15 cellular contexts compared by ENCODE assay signal in the genomic region with DNA sequence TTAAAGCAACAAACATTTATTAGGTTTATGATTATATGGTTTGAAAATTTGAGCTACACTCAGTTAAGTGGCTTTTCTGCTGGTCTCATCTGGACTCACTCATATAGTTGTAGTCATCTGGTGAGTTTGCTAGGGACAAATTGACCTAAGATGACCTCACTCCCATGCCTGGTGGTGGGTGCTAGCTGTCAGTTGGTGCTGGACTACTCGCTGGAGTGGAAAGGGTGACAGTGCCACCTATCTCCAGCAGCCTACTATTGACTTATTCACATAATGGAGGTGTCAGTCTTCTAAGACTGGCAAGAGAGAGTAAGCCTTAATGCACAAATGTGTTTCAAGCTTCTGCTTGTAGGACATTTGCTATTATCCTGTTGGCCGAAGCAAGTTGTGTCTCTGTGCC.
DNase-seq lines count a peak whose midpoint lies in the region; ATAC-seq, FAIRE-seq and TF ChIP-seq lines count a peak whose summit lies in the region.
"Had no signal": no experiment of that assay in that cellular context is flagged by ENCODE, and none has a peak within 500 bp of the region (broad histone marks: within the 10 kb centered on the region; RNA-seq: fewer than 3 reads in every experiment).

No MANE protein-coding gene starts in this region.

- BruUV-seq in GM12878 (replicated peaks; lab: Mats Ljungman, UMichigan) = no TSS peak

- TF ChIP-seq POLR2A in GM12891 (IDR thresholded peaks at IDR 0.05; ENCODE audit: low read depth, low read length) (no peak), GM12878 (IDR thresholded peaks at IDR 0.05; ENCODE audit: low read depth, low read length) (no peak)

- ATAC-seq in GM12878 (peak; percentile 83), GM18498 (IDR thresholded peaks at IDR 0.05; ENCODE audit: unreplicated experiment) (no peak), mucosa of descending colon (no peak), GM19328 (IDR thresholded peaks at IDR 0.05; ENCODE audit: unreplicated experiment) (no peak)
- ATAC-seq: activated CD4-positive, CD25-positive, alpha-beta regulatory T cell treated with anti-CD3 and anti-CD28 coated beads, Interleukin-2, amount 50 U/mL, for 24 hours had no signal

- POLR2A ChIA-PET in GM12878 (lab: Charles Lee) = no interaction called here

- no peak for TF ChIP-seq RAD21 in GM12878 (IDR thresholded peaks at IDR 0.05; ENCODE audit: insufficient read depth, low read depth, low read length)

- CTCF ChIA-PET in GM12878 (lab: Yijun Ruan, JAX) = interaction anchor here (0.7 to 0.9 kb wide), 3 partner anchors 14 to 215 kb away, joined by 3 read pairs; no protein-coding TSS in a partner anchor

- no peak for TF ChIP-seq EP300 in GM12878 (IDR thresholded peaks at IDR 0.05; ENCODE audit: borderline replicate concordance in 1 of 2, control insufficient read depth in 1 of 2, low read depth in 2 of 2, low read length in 2 of 2)

- no peak overlapping the region for H3K9ac ChIP-seq in MM.1S (ENCODE audit: low read length)
- H3K9ac ChIP-seq in GM12878 (ENCODE audit: control insufficient read depth, insufficient read depth, low read length) = no peak overlapping the region
- H3K9ac ChIP-seq: BLaER1 had no signal

- in situ Hi-C loops in GM12878 (cut with MboI) = no loop called here

- H3K9me3 ChIP-seq in MM.1S (replicated peaks; ENCODE audit: insufficient read depth, low read length) = no peaks in the 10 kb centered on the region
- H3K9me3 ChIP-seq in GM12878 (replicated peaks; ENCODE audit: control insufficient read depth, insufficient read depth, low read length) = no peaks in the 10 kb centered on the region
- H3K9me3 ChIP-seq in mucosa of descending colon = no peaks in the 10 kb centered on the region
- H3K9me3 ChIP-seq: HAP-1 had no signal

- H3K27ac ChIP-seq in 22Rv1 (no peak overlapping the region), MM.1S (ENCODE audit: low read length) (no peak overlapping the region), GM12878 (ENCODE audit: control insufficient read depth, insufficient read depth) (no peak overlapping the region)
- H3K27ac ChIP-seq: BLaER1 had no signal

- peaks cover 7% of the 10 kb centered on the region; the same call in 1 of the 2 replicates for H3K4me1 ChIP-seq in MM.1S (ENCODE audit: low read length)
- H3K4me1 ChIP-seq in GM12878 (ENCODE audit: control insufficient read depth, insufficient read depth, low read length) = no peaks in the 10 kb centered on the region; the same call in 1 of the 2 replicates
- H3K4me1 ChIP-seq in mucosa of descending colon (ENCODE audit: low read depth) = no peaks in the 10 kb centered on the region
- H3K4me1 ChIP-seq: BLaER1, HAP-1 had no signal

- H3K4me2 ChIP-seq in MM.1S (ENCODE audit: low read depth, low read length) (no peak overlapping the region), GM12878 (ENCODE audit: control insufficient read depth, insufficient read depth) (no peak overlapping the region)
- H3K4me2 ChIP-seq: BLaER1 had no signal

- WGBS in GM12878 (ENCODE audit: insufficient coverage, insufficient replicate concordance, low lambda C conversion rate, missing lambda C conversion rate) = 6% methylated on average over 2 of the region's 2 CpGs

- H3K9me2 ChIP-seq in MM.1S (replicated peaks; ENCODE audit: insufficient read depth, low read length) = no peaks in the 10 kb centered on the region

- H2AFZ ChIP-seq in MM.1S (ENCODE audit: low read length) (no peak overlapping the region), GM12878 (ENCODE audit: control insufficient read depth, low read depth, low read length) (no peak overlapping the region)

- FAIRE-seq in GM12891 (lab: Jason Lieb, UNC) = peak; percentile 67
- FAIRE-seq in GM12878 (lab: Jason Lieb, UNC) = no peak

- RAD21 ChIA-PET in GM12878 (lab: Charles Lee; ENCODE audit: unreplicated experiment) = interaction anchor here (1.3 kb wide), 1 partner anchor 9 kb away, joined by 4 read pairs; no protein-coding TSS in a partner anchor

- TF ChIP-seq CTCF in 22Rv1 (IDR thresholded peaks at IDR 0.05) (0 out of 2 replicates have a peak, but pooled peaks have one; percentile 16), MM.1S (IDR thresholded peaks at IDR 0.05; ENCODE audit: low read length) (peak; percentile 21), GM12878 (IDR thresholded peaks at IDR 0.05 in 2 of 3, conservative IDR thresholded peaks at IDR 0.05 in 1 of 3; ENCODE audit: control insufficient read depth in 2 of 3, extremely low read depth in 1 of 3, insufficient read depth in 1 of 3, low read depth in 3 of 3, low read length in 3 of 3) (peak in 2 of 3 experiments; percentile 15 to 17; a peak in 2 of 6 replicates), mucosa of descending colon (IDR thresholded peaks at IDR 0.05) (no peak)

- intact Hi-C loops in GM12878 (cut with micrococcal nuclease; ENCODE audit: unreplicated experiment) (no loop called here), mucosa of descending colon (cut with DNase I, micrococcal nuclease) (no loop called here)

- H4K20me1 ChIP-seq in MM.1S (ENCODE audit: insufficient read depth, low read length) (no peaks in the 10 kb centered on the region), GM12878 (ENCODE audit: control insufficient read depth, insufficient read depth) (no peaks in the 10 kb centered on the region)
- H4K20me1 ChIP-seq: BLaER1 had no signal

- H3F3A ChIP-seq in MM.1S (ENCODE audit: insufficient read depth, low read length) = no peaks in the 10 kb centered on the region

- H3K36me3 ChIP-seq in MM.1S (replicated peaks; ENCODE audit: insufficient read depth, low read length) = no peaks in the 10 kb centered on the region
- no peaks in the 10 kb centered on the region for H3K36me3 ChIP-seq in GM12878 (ENCODE audit: control insufficient read depth in 2 of 2, insufficient read depth in 2 of 2, low read length in 1 of 2)
- H3K36me3 ChIP-seq in mucosa of descending colon (ENCODE audit: low read depth) = no peaks in the 10 kb centered on the region
- H3K36me3 ChIP-seq: BLaER1, HAP-1 had no signal

- H3K4me3 ChIP-seq in MM.1S (ENCODE audit: low read length) = no peak overlapping the region
- no peak overlapping the region for H3K4me3 ChIP-seq in GM12878
- no peak overlapping the region for H3K4me3 ChIP-seq in mucosa of descending colon
- H3K4me3 ChIP-seq: BLaER1, HAP-1 had no signal

- SMC1A ChIA-PET in GM12878 (lab: Charles Lee; ENCODE audit: uncharacterized antibody, unreplicated experiment) = no interaction called here

- no peak for DNase-seq in GM12891 (ENCODE audit: insufficient read length, low spot score)
- DNase-seq in MM.1S = no peak
- no peak for DNase-seq in GM12878 (ENCODE audit: low read depth, low spot score)
- no peak for DNase-seq in mucosa of descending colon
- DNase-seq in cerebellum (ENCODE audit: low spot score) = no peak
- DNase-seq: activated naive CD4-positive, alpha-beta T cell; dermis blood vessel endothelial cell; glutamatergic neuron; stimulated activated CD4-positive, alpha-beta T cell treated with anti-CD3 and anti-CD28 coated beads, Interleukin-15, amount 100 ng/mL, for 24 hours had no signal

- H3K79me2 ChIP-seq in MM.1S (ENCODE audit: low read length) (no peaks in the 10 kb centered on the region), GM12878 (ENCODE audit: control insufficient read depth, insufficient read depth, low read length) (no peaks in the 10 kb centered on the region)

- H3K27me3 ChIP-seq in MM.1S (replicated peaks; ENCODE audit: insufficient read depth, low read length) = no peaks in the 10 kb centered on the region
- no peaks in the 10 kb centered on the region for H3K27me3 ChIP-seq in GM12878 (replicated peaks in 1 of 2; ENCODE audit: control insufficient read depth in 2 of 2, insufficient read depth in 2 of 2, low read length in 1 of 2)
- H3K27me3 ChIP-seq: BLaER1 had no signal

TF ChIP-seq in GM12891, 5 proteins besides CTCF, POLR2A, EP300 and RAD21:
- no peak for TF ChIP-seq POLR2AphosphoS5 (IDR thresholded peaks at IDR 0.05; ENCODE audit: low read depth, low read length)
- TF ChIP-seq SPI1 (IDR thresholded peaks at IDR 0.05; ENCODE audit: low read depth, low read length) = no peak
- no peak for TF ChIP-seq POU2F2 (IDR thresholded peaks at IDR 0.05; ENCODE audit: low read depth, low read length)
- TF ChIP-seq PAX5 (IDR thresholded peaks at IDR 0.05; ENCODE audit: insufficient read depth, low read length, severe bottlenecking) = no peak
- TF ChIP-seq TAF1 (IDR thresholded peaks at IDR 0.05; ENCODE audit: low read depth, low read length) = no peak

TF ChIP-seq in GM12878, 131 proteins besides CTCF, POLR2A, EP300 and RAD21 (continues in another document):
- no peak for TF ChIP-seq CHD2 (IDR thresholded peaks at IDR 0.05; ENCODE audit: borderline replicate concordance, low read depth, low read length)
- TF ChIP-seq NR2F1 (conservative IDR thresholded peaks at IDR 0.05) = no peak
- no peak for TF ChIP-seq ASH2L (IDR thresholded peaks at IDR 0.05; ENCODE audit: borderline replicate concordance, low read depth)
- no peak for TF ChIP-seq MTA3 (IDR thresholded peaks at IDR 0.05; ENCODE audit: borderline replicate concordance, low read length)
- TF ChIP-seq ZNF24 (IDR thresholded peaks at IDR 0.05) = no peak
- TF ChIP-seq RBBP5 (conservative IDR thresholded peaks at IDR 0.05) = no peak
- TF ChIP-seq, protein P1, sequence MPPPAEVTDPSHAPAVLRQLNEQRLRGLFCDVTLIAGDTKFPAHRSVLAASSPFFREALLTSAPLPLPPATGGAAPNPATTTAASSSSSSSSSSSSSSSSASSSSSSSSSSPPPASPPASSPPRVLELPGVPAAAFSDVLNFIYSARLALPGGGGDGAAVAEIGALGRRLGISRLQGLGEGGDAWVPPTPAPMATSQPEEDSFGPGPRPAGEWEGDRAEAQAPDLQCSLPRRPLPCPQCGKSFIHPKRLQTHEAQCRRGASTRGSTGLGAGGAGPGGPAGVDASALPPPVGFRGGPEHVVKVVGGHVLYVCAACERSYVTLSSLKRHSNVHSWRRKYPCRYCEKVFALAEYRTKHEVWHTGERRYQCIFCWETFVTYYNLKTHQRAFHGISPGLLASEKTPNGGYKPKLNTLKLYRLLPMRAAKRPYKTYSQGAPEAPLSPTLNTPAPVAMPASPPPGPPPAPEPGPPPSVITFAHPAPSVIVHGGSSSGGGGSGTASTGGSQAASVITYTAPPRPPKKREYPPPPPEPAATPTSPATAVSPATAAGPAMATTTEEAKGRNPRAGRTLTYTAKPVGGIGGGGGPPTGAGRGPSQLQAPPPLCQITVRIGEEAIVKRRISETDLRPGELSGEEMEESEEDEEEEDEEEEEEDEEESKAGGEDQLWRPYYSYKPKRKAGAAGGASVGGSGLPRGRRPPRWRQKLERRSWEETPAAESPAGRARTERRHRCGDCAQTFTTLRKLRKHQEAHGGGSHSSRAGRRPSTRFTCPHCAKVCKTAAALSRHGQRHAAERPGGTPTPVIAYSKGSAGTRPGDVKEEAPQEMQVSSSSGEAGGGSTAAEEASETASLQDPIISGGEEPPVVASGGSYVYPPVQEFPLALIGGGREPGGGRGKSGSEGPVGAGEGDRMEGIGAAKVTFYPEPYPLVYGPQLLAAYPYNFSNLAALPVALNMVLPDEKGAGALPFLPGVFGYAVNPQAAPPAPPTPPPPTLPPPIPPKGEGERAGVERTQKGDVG (CRISPR knock-in tag; IDR thresholded peaks at IDR 0.05) = no peak
- no peak for TF ChIP-seq HCFC1 (IDR thresholded peaks at IDR 0.05; ENCODE audit: low read length)
